Comparison of ENCODE assay signal across 1 cellular context in the genomic region with DNA sequence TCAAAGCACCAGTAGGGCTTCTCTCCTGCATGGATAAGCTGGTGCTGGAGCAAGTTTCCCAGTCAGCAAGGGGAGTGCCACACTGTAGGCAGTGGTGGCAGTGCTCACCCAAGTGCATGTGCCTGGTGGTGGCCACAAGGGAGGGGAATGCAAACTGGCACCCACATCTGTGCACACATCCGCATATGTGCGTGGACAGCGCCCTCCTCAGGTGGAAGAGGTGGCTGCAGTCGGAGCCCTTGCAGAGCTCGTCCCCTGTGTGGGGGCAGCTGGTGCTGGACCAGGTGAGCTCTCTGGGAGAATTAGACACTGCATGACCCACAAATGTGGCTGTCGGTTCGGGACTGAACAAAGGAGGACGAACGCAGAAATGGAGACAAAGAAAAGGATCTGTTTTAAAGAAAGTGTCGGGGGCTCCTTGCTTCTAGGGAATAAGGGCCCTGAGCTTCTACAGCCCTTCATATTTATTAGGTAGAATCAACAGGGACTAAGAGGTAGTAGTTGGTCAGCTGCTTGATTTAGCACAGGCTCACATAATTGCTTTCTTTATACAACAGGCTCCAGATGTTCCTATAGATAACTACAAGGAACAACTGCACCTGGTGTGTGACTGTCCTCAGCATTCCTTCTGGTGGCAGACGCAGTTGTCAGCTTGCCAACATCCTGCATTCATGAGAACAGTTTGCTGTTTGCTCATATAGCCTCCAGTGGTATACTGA.
TF ChIP-seq lines count a peak whose summit lies in the region.

No MANE protein-coding gene starts in this region.

TF ChIP-seq in HEK293, 187 proteins besides CTCF, POLR2A, EP300 and RAD21 (continued from another document):
- TF ChIP-seq GLIS1 (tag by site-specific recombination; IDR thresholded peaks at IDR 0.05) (peak; percentile 57), ZNF391 (tag by site-specific recombination; IDR thresholded peaks at IDR 0.05; ENCODE audit: borderline replicate concordance, low read depth) (peak; percentile 49; the same call in 1 of the 2 replicates), ZNF16 (tag by site-specific recombination; IDR thresholded peaks at IDR 0.05; ENCODE audit: low read depth) (no peak), ZNF2 (tag by site-specific recombination; IDR thresholded peaks at IDR 0.05) (peak; percentile 90), ZNF501 (tag by site-specific recombination; IDR thresholded peaks at IDR 0.05) (0 out of 2 replicates have a peak, but pooled peaks have one; percentile 71), WT1 (tag by site-specific recombination; IDR thresholded peaks at IDR 0.05) (peak; percentile 17; the same call in 1 of the 2 replicates), ZNF600 (tag by site-specific recombination; IDR thresholded peaks at IDR 0.05) (0 out of 2 replicates have a peak, but pooled peaks have one; percentile 15), MZF1 (tag by site-specific recombination; IDR thresholded peaks at IDR 0.05; ENCODE audit: borderline replicate concordance) (peak; percentile 27; the same call in 1 of the 2 replicates)
- TF ChIP-seq, protein P1, sequence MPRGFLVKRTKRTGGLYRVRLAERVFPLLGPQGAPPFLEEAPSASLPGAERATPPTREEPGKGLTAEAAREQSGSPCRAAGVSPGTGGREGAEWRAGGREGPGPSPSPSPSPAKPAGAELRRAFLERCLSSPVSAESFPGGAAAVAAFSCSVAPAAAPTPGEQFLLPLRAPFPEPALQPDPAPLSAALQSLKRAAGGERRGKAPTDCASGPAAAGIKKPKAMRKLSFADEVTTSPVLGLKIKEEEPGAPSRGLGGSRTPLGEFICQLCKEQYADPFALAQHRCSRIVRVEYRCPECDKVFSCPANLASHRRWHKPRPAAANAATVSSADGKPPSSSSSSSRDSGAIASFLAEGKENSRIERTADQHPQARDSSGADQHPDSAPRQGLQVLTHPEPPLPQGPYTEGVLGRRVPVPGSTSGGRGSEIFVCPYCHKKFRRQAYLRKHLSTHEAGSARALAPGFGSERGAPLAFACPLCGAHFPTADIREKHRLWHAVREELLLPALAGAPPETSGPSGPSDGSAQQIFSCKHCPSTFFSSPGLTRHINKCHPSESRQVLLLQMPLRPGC (tag by site-specific recombination; IDR thresholded peaks at IDR 0.05): 0 out of 2 replicates have a peak, but pooled peaks have one; percentile 17
- TF ChIP-seq, protein P2, sequence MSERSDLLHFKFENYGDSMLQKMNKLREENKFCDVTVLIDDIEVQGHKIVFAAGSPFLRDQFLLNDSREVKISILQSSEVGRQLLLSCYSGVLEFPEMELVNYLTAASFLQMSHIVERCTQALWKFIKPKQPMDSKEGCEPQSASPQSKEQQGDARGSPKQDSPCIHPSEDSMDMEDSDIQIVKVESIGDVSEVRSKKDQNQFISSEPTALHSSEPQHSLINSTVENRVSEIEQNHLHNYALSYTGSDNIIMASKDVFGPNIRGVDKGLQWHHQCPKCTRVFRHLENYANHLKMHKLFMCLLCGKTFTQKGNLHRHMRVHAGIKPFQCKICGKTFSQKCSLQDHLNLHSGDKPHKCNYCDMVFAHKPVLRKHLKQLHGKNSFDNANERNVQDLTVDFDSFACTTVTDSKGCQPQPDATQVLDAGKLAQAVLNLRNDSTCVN (tag by site-specific recombination; optimal IDR thresholded peaks at IDR 0.05): peak; percentile 27
- TF ChIP-seq, protein P3, sequence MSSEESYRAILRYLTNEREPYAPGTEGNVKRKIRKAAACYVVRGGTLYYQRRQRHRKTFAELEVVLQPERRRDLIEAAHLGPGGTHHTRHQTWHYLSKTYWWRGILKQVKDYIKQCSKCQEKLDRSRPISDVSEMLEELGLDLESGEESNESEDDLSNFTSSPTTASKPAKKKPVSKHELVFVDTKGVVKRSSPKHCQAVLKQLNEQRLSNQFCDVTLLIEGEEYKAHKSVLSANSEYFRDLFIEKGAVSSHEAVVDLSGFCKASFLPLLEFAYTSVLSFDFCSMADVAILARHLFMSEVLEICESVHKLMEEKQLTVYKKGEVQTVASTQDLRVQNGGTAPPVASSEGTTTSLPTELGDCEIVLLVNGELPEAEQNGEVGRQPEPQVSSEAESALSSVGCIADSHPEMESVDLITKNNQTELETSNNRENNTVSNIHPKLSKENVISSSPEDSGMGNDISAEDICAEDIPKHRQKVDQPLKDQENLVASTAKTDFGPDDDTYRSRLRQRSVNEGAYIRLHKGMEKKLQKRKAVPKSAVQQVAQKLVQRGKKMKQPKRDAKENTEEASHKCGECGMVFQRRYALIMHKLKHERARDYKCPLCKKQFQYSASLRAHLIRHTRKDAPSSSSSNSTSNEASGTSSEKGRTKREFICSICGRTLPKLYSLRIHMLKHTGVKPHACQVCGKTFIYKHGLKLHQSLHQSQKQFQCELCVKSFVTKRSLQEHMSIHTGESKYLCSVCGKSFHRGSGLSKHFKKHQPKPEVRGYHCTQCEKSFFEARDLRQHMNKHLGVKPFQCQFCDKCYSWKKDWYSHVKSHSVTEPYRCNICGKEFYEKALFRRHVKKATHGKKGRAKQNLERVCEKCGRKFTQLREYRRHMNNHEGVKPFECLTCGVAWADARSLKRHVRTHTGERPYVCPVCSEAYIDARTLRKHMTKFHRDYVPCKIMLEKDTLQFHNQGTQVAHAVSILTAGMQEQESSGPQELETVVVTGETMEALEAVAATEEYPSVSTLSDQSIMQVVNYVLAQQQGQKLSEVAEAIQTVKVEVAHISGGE (tag by site-specific recombination; conservative IDR thresholded peaks at IDR 0.05; ENCODE audit: low read depth): peak; percentile 41; the same call in 1 of the 2 replicates
- TF ChIP-seq, protein P4, sequence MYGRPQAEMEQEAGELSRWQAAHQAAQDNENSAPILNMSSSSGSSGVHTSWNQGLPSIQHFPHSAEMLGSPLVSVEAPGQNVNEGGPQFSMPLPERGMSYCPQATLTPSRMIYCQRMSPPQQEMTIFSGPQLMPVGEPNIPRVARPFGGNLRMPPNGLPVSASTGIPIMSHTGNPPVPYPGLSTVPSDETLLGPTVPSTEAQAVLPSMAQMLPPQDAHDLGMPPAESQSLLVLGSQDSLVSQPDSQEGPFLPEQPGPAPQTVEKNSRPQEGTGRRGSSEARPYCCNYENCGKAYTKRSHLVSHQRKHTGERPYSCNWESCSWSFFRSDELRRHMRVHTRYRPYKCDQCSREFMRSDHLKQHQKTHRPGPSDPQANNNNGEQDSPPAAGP (tag by site-specific recombination; IDR thresholded peaks at IDR 0.05): peak; percentile 50; the same call in 1 of the 2 replicates
- TF ChIP-seq, protein P5, sequence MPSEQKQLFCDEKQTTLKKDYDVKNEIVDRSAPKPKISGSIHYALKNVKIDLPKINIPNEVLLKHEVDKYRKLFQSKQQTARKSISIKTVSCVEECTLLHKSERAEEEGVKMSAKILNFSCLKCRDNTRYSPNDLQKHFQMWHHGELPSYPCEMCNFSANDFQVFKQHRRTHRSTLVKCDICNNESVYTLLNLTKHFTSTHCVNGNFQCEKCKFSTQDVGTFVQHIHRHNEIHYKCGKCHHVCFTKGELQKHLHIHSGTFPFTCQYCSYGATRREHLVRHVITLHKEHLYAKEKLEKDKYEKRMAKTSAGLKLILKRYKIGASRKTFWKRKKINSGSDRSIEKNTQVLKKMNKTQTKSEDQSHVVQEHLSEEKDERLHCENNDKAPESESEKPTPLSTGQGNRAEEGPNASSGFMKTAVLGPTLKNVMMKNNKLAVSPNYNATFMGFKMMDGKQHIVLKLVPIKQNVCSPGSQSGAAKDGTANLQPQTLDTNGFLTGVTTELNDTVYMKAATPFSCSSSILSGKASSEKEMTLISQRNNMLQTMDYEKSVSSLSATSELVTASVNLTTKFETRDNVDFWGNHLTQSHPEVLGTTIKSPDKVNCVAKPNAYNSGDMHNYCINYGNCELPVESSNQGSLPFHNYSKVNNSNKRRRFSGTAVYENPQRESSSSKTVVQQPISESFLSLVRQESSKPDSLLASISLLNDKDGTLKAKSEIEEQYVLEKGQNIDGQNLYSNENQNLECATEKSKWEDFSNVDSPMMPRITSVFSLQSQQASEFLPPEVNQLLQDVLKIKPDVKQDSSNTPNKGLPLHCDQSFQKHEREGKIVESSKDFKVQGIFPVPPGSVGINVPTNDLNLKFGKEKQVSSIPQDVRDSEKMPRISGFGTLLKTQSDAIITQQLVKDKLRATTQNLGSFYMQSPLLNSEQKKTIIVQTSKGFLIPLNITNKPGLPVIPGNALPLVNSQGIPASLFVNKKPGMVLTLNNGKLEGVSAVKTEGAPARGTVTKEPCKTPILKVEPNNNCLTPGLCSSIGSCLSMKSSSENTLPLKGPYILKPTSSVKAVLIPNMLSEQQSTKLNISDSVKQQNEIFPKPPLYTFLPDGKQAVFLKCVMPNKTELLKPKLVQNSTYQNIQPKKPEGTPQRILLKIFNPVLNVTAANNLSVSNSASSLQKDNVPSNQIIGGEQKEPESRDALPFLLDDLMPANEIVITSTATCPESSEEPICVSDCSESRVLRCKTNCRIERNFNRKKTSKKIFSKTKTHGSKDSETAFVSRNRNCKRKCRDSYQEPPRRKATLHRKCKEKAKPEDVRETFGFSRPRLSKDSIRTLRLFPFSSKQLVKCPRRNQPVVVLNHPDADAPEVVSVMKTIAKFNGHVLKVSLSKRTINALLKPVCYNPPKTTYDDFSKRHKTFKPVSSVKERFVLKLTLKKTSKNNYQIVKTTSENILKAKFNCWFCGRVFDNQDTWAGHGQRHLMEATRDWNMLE (tag by site-specific recombination; conservative IDR thresholded peaks at IDR 0.05; ENCODE audit: low read depth): no peak
- TF ChIP-seq, protein P6, sequence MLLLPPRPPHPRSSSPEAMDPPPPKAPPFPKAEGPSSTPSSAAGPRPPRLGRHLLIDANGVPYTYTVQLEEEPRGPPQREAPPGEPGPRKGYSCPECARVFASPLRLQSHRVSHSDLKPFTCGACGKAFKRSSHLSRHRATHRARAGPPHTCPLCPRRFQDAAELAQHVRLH (tag by site-specific recombination; IDR thresholded peaks at IDR 0.05): peak; percentile 67; the same call in 1 of the 2 replicates
